In the genomic region with DNA sequence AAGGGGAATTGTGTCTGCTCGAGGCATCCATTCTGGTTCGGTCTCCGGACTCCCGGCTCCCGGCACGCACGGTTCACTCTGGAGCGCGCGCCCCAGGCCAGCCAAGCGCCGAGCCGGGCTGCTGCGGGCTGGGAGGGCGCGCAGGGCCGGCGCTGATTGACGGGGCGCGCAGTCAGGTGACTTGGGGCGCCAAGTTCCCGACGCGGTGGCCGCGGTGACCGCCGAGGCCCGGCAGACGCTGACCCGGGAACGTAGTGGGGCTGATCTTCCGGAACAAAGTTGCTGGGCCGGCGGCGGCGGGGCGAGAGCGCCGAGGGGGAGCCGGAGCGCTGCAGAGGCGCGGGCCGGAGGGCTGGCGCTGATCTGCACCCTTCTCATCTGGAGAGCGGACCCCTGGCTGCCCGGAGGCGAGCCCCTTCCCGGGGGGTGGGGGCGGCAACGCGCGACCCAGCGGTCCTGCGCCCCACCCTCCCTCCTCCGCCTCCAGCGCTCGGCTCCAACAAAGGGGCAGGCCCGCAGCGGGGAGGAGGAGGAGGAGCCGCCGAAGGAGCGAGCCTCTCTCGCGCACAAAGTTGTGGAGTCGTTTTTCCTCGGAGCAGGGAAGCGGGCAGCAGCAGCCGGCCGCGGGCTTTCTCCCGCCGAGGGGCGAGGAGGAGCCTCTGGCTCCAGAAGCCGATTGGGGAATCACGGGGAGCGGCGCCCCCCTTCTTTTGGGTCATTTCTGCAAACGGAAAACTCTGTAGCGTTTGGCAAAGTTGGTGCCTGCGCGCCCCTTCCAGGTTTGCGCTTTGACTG, we compare ENCODE assay signal across 1 cellular context.
TF ChIP-seq lines count a peak whose summit lies in the region.

TSS of gene UTRN (plus strand) at position 583 of the 795 bp plus-strand sequence. CDS start 6,494 bp downstream, outside the sequence.

TF ChIP-seq in HepG2, 621 proteins besides CTCF, POLR2A, EP300 and RAD21 (continued from another document and continues in another):
- TF ChIP-seq, protein P1, sequence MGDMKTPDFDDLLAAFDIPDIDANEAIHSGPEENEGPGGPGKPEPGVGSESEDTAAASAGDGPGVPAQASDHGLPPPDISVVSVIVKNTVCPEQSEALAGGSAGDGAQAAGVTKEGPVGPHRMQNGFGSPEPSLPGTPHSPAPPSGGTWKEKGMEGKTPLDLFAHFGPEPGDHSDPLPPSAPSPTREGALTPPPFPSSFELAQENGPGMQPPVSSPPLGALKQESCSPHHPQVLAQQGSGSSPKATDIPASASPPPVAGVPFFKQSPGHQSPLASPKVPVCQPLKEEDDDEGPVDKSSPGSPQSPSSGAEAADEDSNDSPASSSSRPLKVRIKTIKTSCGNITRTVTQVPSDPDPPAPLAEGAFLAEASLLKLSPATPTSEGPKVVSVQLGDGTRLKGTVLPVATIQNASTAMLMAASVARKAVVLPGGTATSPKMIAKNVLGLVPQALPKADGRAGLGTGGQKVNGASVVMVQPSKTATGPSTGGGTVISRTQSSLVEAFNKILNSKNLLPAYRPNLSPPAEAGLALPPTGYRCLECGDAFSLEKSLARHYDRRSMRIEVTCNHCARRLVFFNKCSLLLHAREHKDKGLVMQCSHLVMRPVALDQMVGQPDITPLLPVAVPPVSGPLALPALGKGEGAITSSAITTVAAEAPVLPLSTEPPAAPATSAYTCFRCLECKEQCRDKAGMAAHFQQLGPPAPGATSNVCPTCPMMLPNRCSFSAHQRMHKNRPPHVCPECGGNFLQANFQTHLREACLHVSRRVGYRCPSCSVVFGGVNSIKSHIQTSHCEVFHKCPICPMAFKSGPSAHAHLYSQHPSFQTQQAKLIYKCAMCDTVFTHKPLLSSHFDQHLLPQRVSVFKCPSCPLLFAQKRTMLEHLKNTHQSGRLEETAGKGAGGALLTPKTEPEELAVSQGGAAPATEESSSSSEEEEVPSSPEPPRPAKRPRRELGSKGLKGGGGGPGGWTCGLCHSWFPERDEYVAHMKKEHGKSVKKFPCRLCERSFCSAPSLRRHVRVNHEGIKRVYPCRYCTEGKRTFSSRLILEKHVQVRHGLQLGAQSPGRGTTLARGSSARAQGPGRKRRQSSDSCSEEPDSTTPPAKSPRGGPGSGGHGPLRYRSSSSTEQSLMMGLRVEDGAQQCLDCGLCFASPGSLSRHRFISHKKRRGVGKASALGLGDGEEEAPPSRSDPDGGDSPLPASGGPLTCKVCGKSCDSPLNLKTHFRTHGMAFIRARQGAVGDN (CRISPR knock-in tag; IDR thresholded peaks at IDR 0.05): peak; percentile 98
- no peak; the same call in none of the 2 replicates for TF ChIP-seq ZSCAN30 (CRISPR knock-in tag; IDR thresholded peaks at IDR 0.05)
- TF ChIP-seq MIER3 (CRISPR knock-in tag; IDR thresholded peaks at IDR 0.05; ENCODE audit: borderline replicate concordance): no peak
- no peak for TF ChIP-seq ZNF562 (CRISPR knock-in tag; IDR thresholded peaks at IDR 0.05; ENCODE audit: borderline replicate concordance)
- peak in 1 of 2 experiments; percentile 13; a peak in 1 of 4 replicates for TF ChIP-seq REST (IDR thresholded peaks at IDR 0.05; ENCODE audit: borderline replicate concordance in 1 of 2, low read depth in 1 of 2, low read length in 2 of 2)
- TF ChIP-seq, protein P2, sequence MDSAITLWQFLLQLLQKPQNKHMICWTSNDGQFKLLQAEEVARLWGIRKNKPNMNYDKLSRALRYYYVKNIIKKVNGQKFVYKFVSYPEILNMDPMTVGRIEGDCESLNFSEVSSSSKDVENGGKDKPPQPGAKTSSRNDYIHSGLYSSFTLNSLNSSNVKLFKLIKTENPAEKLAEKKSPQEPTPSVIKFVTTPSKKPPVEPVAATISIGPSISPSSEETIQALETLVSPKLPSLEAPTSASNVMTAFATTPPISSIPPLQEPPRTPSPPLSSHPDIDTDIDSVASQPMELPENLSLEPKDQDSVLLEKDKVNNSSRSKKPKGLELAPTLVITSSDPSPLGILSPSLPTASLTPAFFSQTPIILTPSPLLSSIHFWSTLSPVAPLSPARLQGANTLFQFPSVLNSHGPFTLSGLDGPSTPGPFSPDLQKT (CRISPR knock-in tag; IDR thresholded peaks at IDR 0.05; ENCODE audit: borderline replicate concordance): no peak
- TF ChIP-seq PAWR (CRISPR knock-in tag; IDR thresholded peaks at IDR 0.05; ENCODE audit: borderline replicate concordance): no peak
- no peak; the same call in 1 of the 2 replicates for TF ChIP-seq CERS6 (CRISPR knock-in tag; IDR thresholded peaks at IDR 0.05)
- peak; percentile 97 for TF ChIP-seq ELF4 (CRISPR knock-in tag; IDR thresholded peaks at IDR 0.05; ENCODE audit: borderline replicate concordance)
- TF ChIP-seq, protein P3, sequence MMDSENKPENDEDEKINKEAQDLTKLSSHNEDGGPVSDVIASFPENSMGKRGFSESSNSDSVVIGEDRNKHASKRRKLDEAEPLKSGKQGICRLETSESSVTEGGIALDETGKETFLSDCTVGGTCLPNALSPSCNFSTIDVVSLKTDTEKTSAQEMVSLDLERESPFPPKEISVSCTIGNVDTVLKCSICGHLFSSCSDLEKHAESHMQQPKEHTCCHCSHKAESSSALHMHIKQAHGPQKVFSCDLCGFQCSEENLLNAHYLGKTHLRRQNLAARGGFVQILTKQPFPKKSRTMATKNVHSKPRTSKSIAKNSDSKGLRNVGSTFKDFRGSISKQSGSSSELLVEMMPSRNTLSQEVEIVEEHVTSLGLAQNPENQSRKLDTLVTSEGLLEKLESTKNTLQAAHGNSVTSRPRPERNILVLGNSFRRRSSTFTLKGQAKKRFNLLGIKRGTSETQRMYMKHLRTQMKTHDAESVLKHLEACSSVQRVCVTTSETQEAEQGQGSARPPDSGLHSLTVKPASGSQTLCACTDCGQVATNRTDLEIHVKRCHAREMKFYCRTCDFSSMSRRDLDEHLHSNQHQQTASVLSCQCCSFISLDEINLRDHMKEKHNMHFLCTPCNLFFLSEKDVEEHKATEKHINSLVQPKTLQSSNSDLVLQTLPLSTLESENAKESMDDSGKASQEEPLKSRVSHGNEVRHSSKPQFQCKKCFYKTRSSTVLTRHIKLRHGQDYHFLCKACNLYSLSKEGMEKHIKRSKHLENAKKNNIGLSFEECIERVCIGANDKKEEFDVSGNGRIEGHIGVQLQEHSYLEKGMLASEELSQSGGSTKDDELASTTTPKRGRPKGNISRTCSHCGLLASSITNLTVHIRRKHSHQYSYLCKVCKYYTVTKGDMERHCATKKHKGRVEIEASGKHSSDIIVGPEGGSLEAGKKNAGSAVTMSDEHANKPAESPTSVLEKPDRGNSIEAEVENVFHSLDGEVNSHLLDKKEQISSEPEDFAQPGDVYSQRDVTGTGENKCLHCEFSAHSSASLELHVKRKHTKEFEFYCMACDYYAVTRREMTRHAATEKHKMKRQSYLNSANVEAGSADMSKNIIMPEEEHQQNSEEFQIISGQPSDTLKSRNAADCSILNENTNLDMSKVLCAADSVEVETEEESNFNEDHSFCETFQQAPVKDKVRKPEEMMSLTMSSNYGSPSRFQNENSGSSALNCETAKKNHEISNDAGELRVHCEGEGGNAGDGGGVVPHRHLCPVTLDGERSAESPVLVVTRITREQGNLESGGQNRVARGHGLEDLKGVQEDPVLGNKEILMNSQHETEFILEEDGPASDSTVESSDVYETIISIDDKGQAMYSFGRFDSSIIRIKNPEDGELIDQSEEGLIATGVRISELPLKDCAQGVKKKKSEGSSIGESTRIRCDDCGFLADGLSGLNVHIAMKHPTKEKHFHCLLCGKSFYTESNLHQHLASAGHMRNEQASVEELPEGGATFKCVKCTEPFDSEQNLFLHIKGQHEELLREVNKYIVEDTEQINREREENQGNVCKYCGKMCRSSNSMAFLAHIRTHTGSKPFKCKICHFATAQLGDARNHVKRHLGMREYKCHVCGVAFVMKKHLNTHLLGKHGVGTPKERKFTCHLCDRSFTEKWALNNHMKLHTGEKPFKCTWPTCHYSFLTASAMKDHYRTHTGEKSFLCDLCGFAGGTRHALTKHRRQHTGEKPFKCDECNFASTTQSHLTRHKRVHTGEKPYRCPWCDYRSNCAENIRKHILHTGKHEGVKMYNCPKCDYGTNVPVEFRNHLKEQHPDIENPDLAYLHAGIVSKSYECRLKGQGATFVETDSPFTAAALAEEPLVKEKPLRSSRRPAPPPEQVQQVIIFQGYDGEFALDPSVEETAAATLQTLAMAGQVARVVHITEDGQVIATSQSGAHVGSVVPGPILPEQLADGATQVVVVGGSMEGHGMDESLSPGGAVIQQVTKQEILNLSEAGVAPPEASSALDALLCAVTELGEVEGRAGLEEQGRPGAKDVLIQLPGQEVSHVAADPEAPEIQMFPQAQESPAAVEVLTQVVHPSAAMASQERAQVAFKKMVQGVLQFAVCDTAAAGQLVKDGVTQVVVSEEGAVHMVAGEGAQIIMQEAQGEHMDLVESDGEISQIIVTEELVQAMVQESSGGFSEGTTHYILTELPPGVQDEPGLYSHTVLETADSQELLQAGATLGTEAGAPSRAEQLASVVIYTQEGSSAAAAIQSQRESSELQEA (CRISPR knock-in tag; IDR thresholded peaks at IDR 0.05; ENCODE audit: not compliant biosample characterization): peak; percentile 92
- TF ChIP-seq, protein P4, sequence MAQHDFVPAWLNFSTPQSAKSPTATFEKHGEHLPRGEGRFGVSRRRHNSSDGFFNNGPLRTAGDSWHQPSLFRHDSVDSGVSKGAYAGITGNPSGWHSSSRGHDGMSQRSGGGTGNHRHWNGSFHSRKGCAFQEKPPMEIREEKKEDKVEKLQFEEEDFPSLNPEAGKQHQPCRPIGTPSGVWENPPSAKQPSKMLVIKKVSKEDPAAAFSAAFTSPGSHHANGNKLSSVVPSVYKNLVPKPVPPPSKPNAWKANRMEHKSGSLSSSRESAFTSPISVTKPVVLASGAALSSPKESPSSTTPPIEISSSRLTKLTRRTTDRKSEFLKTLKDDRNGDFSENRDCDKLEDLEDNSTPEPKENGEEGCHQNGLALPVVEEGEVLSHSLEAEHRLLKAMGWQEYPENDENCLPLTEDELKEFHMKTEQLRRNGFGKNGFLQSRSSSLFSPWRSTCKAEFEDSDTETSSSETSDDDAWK (CRISPR knock-in tag; IDR thresholded peaks at IDR 0.05): no peak
- peak; percentile 90 for TF ChIP-seq REPIN1 (CRISPR knock-in tag; IDR thresholded peaks at IDR 0.05; ENCODE audit: borderline replicate concordance, low read depth)
- peak; percentile 69 for TF ChIP-seq BHLHE40 (IDR thresholded peaks at IDR 0.05; ENCODE audit: low read length)
- TF ChIP-seq HMG20B (CRISPR knock-in tag; conservative IDR thresholded peaks at IDR 0.05): no peak
- TF ChIP-seq HNRNPLL (IDR thresholded peaks at IDR 0.05; ENCODE audit: low read depth, low read length, poor library complexity, severe bottlenecking): peak; percentile 95
- TF ChIP-seq ZNF552 (CRISPR knock-in tag; IDR thresholded peaks at IDR 0.05; ENCODE audit: borderline replicate concordance): peak; percentile 59; the same call in 1 of the 2 replicates
- TF ChIP-seq ATM (IDR thresholded peaks at IDR 0.05; ENCODE audit: borderline replicate concordance): no peak
- TF ChIP-seq MED8 (CRISPR knock-in tag; IDR thresholded peaks at IDR 0.05; ENCODE audit: insufficient replicate concordance): peak; percentile 62
- peak; percentile 83; the same call in 1 of the 2 replicates for TF ChIP-seq POGZ (CRISPR knock-in tag; IDR thresholded peaks at IDR 0.05)
- TF ChIP-seq U2AF2 (IDR thresholded peaks at IDR 0.05; ENCODE audit: low read depth, low read length): no peak
- TF ChIP-seq PHF21A (CRISPR knock-in tag; IDR thresholded peaks at IDR 0.05): peak; percentile 93; the same call in 1 of the 2 replicates
